In the genomic region with DNA sequence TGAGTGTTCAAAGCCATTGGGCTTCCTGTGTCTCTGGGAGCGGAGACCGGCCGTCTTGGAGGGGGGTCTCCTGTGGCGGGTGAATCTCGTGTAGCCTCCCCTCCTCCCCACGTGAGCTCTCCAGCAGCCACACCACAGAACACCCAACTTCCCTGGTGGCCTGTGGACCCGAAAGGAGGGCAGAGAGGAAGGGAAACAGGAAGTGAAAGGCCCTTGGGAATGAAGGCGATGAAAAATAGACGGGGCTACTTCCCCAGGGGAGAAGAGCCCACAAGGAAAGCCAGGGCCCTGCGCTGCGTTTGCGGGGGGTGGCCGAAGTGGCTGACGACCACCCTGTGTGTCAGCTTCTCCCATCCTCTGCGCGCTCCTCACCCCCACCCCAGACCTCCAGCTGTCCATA, we compare ENCODE assay signal across 23 cellular contexts. TPM values are rescaled to one million over a fixed set of nuclear protein-coding genes. Genes with fewer than 3 reads are reported as not detected.
A peak's percentile ranks its signal among the peaks of the same experiment; 100 is the strongest.
DNase-seq lines count a peak whose midpoint lies in the region; ATAC-seq lines count a peak whose summit lies in the region.
"Had no signal": no experiment of that assay in that cellular context is flagged by ENCODE, and none has a peak within 500 bp of the region (broad histone marks: within the 10 kb centered on the region; RNA-seq: fewer than 3 reads in every experiment).

No MANE protein-coding gene starts in this region.

- DNase-seq in Ammon's horn (ENCODE audit: low spot score), result peak; percentile 56
- peak; percentile 52 for DNase-seq in KBM-7
- peak in 1 of 2 experiments; percentile 34 for DNase-seq in SJCRH30
- DNase-seq in germinal center (ENCODE audit: low spot score), result peak; percentile 54
- DNase-seq in COLO668 (lab: John Stamatoyannopoulos, UW; ENCODE audit: unreplicated experiment), result no peak
- no peak for DNase-seq in GDM1 (lab: John Stamatoyannopoulos, UW)
- DNase-seq: activated CD4-positive, alpha-beta T cell treated with anti-CD3 and anti-CD28 coated beads, Interleukin-2, amount 50 U/mL, for 48 hours; activated naive CD4-positive, alpha-beta T cell treated with anti-CD3 and anti-CD28 coated beads for 36 hours; CD4-positive, alpha-beta T cell; DMS79; erythroblast; foreskin melanocyte; naive thymus-derived CD4-positive, alpha-beta T cell; NCI-H1105 treated with DMSO at 0.1 percent for 48 hours; NCI-H2107; pancreas; SHP77; T-helper 2 cell had no signal

- H3K27me3 ChIP-seq in SJCRH30, result no peaks in the 10 kb centered on the region

- H3K36me3 ChIP-seq in SJCRH30, result no peaks in the 10 kb centered on the region
- H3K36me3 ChIP-seq: pancreas had no signal

- H3K4me1 ChIP-seq in SJCRH30, result peaks cover 20% of the 10 kb centered on the region

- no peak overlapping the region for H3K27ac ChIP-seq in SJCRH30
- H3K27ac ChIP-seq: KMS-11, pancreas had no signal

- H3K4me3 ChIP-seq in SJCRH30, result peak overlapping the region; percentile 45
- H3K4me3 ChIP-seq: pancreas had no signal

- no peak for ATAC-seq in HG03039 (IDR thresholded peaks at IDR 0.05; ENCODE audit: unreplicated experiment)
- no peak for ATAC-seq in HG03378 (IDR thresholded peaks at IDR 0.05; ENCODE audit: unreplicated experiment)
- ATAC-seq: naive thymus-derived CD4-positive, alpha-beta T cell; pancreas had no signal

- no peaks in the 10 kb centered on the region for H3K9me3 ChIP-seq in SJCRH30 (replicated peaks)
- H3K9me3 ChIP-seq: pancreas had no signal

- in situ Hi-C loops in KBM-7 (cut with MboI; ENCODE audit: low pct_unique_long_range_greater_than_20kb, low sequenced_read_pairs), result loop anchor here (10.0 kb wide), 1 partner anchor 63 kb away; no protein-coding TSS in a partner anchor

RNA-seq across cellular contexts. Expression of gene ANKRD63, which starts 5.4 kb away (rescaled TPM):
- total RNA-seq in SJCRH30 (2014; rRNA removed; shearing (Covaris generic)), result 0.12 and 0.35 TPM in 2 replicates
- total RNA-seq: activated naive CD4-positive, alpha-beta T cell treated with anti-CD3 and anti-CD28 coated beads for 36 hours; aorta; CD4-positive, alpha-beta T cell; lung microvascular endothelial cell; pancreas had no signal

RNA-seq across cellular contexts. Expression of gene PLCB2, which starts 30.3 kb away (rescaled TPM):
- 2.0 and 2.9 TPM in 2 replicates for total RNA-seq in SJCRH30 (2014; rRNA removed; shearing (Covaris generic))

RNA-seq across cellular contexts. Expression of gene PAK6, which starts 38.6 kb away (rescaled TPM):
- total RNA-seq in SJCRH30 (2014; rRNA removed; shearing (Covaris generic)), result not detected in 2 replicates
- total RNA-seq: activated naive CD4-positive, alpha-beta T cell treated with anti-CD3 and anti-CD28 coated beads for 36 hours; lung microvascular endothelial cell had no signal

RNA-seq across cellular contexts. Expression of gene INAFM2, which starts 46.0 kb away (rescaled TPM):
- 23.4 and 24.1 TPM in 2 replicates for total RNA-seq in SJCRH30 (2014; rRNA removed; shearing (Covaris generic))

Comparison
In these comparisons a context has a peak if more than half of its experiments do, and no peak if none do; other contexts are left out.
1. DNase-seq: peak in Ammon's horn (single experiment), KBM-7 (single experiment) and germinal center (single experiment); none in COLO668 (single experiment) and GDM1 (single experiment).